In the genomic region with DNA sequence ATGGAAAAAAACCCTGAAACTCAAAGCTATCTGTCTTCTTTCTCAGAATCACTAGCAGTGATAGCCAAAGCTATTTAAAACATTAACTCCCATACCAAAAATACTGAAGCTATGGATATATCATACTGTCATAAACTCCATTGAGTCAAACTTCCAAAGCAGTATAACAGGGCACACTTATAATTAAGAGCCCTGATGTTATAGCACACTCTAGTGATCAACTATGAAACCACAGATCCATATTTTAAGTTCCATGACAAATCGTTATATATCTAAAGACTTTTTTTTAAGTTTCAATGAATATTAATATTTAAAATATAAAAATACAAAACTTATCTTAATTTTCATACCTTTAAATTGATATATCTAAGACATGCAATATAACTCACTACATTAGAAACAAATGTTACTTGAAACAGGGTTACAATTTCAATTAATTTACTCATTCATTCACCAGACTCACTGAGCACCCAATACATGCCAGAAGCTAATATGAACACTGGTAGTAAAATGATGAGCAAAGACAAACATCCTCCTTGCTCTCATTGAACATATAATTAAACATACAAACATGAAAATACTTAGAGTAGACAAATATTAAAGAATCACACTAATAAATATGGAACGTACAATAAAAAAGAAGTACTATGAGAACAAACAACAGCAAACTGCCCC, we compare ENCODE assay signal across 8 cellular contexts.
A peak's percentile ranks its signal among the peaks of the same experiment; 100 is the strongest.
DNase-seq lines count a peak whose midpoint lies in the region; ATAC-seq and TF ChIP-seq lines count a peak whose summit lies in the region.

No MANE protein-coding gene starts in this region.

- no peak for TF ChIP-seq POLR2A in body of pancreas (IDR thresholded peaks at IDR 0.05)

- H3K4me3 ChIP-seq in body of pancreas = no peak overlapping the region
- H3K4me3 ChIP-seq in liver (ENCODE audit: low read depth in 1 of 3, low read length in 3 of 3) = no peak overlapping the region

- peaks cover 5 to 19% of the 10 kb centered on the region in 2 donors for H3K36me3 ChIP-seq in body of pancreas (replicated peaks in 1 of 2; ENCODE audit: insufficient read depth in 1 of 2, low read depth in 2 of 2)
- H3K36me3 ChIP-seq in liver (ENCODE audit: control insufficient read depth in 4 of 4, insufficient read depth in 3 of 4, low read depth in 1 of 4, low read length in 3 of 4) = peaks cover 4 to 30% (median 21%) of the 10 kb centered on the region in 4 donors

- ATAC-seq in body of pancreas = no peak

- H3K4me1 ChIP-seq in body of pancreas = no peaks in the 10 kb centered on the region
- no peaks in the 10 kb centered on the region for H3K4me1 ChIP-seq in liver (ENCODE audit: control insufficient read depth in 4 of 4, insufficient read depth in 4 of 4, low read length in 3 of 4)

- DNase-seq in COLO829 (ENCODE audit: low spot score) (peak; percentile 16), M059J (ENCODE audit: low read depth) (peak; percentile 39), body of pancreas (no peak), cortex of kidney (lab: John Stamatoyannopoulos, UW) (no peak), SIG-M5 treated with dmso at 0.1 percent for 504 hours (lab: John Stamatoyannopoulos, UW; ENCODE audit: unreplicated experiment) (no peak), HuH-7.5 (ENCODE audit: low spot score) (no peak), HUDEP-2 (lab: John Stamatoyannopoulos, UW; ENCODE audit: unreplicated experiment in 76 of 76) (no peak)

- peak in 6 of 7 experiments; percentile 20 to 43 (median 30) for TF ChIP-seq CTCF in body of pancreas (IDR thresholded peaks at IDR 0.05)
- no peak for TF ChIP-seq CTCF in liver (IDR thresholded peaks at IDR 0.05; ENCODE audit: low read depth, low read length, missing input control)

- H3K27ac ChIP-seq in body of pancreas (no peak overlapping the region), liver (ENCODE audit: low read depth in 1 of 2, low read length in 2 of 2) (no peak overlapping the region)

- 49 to 53% methylated on average over 2 of the region's 2 CpGs for WGBS in body of pancreas, 2 donors
- whole genome bisulfite sequencing in liver = 64% methylated on average over 2 of the region's 2 CpGs

- TF ChIP-seq RAD21 in liver (IDR thresholded peaks at IDR 0.05) = peak; percentile 60 to 66

- H3K27me3 ChIP-seq in body of pancreas (no peaks in the 10 kb centered on the region), liver (ENCODE audit: control insufficient read depth in 4 of 4, insufficient read depth in 4 of 4, low read length in 3 of 4) (no peaks in the 10 kb centered on the region)

- no peaks in the 10 kb centered on the region for H3K9me3 ChIP-seq in body of pancreas
- H3K9me3 ChIP-seq in liver (ENCODE audit: control insufficient read depth in 4 of 4, low read length in 3 of 4) = no peaks in the 10 kb centered on the region

- H3K9ac ChIP-seq in liver (ENCODE audit: low read depth in 1 of 2, low read length in 2 of 2) = no peak overlapping the region

- intact Hi-C loops in body of pancreas (cut with DNase I) = no loop called here

TF ChIP-seq in liver, 16 proteins besides CTCF, POLR2A, EP300 and RAD21:
- TF ChIP-seq, protein P1, sequence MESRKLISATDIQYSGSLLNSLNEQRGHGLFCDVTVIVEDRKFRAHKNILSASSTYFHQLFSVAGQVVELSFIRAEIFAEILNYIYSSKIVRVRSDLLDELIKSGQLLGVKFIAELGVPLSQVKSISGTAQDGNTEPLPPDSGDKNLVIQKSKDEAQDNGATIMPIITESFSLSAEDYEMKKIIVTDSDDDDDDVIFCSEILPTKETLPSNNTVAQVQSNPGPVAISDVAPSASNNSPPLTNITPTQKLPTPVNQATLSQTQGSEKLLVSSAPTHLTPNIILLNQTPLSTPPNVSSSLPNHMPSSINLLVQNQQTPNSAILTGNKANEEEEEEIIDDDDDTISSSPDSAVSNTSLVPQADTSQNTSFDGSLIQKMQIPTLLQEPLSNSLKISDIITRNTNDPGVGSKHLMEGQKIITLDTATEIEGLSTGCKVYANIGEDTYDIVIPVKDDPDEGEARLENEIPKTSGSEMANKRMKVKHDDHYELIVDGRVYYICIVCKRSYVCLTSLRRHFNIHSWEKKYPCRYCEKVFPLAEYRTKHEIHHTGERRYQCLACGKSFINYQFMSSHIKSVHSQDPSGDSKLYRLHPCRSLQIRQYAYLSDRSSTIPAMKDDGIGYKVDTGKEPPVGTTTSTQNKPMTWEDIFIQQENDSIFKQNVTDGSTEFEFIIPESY (IDR thresholded peaks at IDR 0.05) = no peak
- TF ChIP-seq GABPA (IDR thresholded peaks at IDR 0.05 in 1 of 2, conservative IDR thresholded peaks at IDR 0.05 in 1 of 2) = no peak
- TF ChIP-seq MAX (IDR thresholded peaks at IDR 0.05) = no peak
- no peak for TF ChIP-seq HNF4A (conservative IDR thresholded peaks at IDR 0.05)
- no peak for TF ChIP-seq YY1 (IDR thresholded peaks at IDR 0.05)
- TF ChIP-seq SP1 (IDR thresholded peaks at IDR 0.05) = no peak
- no peak for TF ChIP-seq HNF4G (IDR thresholded peaks at IDR 0.05)
- TF ChIP-seq RXRA (IDR thresholded peaks at IDR 0.05) = no peak
- TF ChIP-seq REST (IDR thresholded peaks at IDR 0.05) = no peak
- no peak for TF ChIP-seq EGR1 (IDR thresholded peaks at IDR 0.05; ENCODE audit: low read depth in 2 of 2)

Comparison
In these comparisons a context has a peak if more than half of its experiments do, and no peak if none do; other contexts are left out.
1. DNase-seq: peak in COLO829 (single experiment) and M059J (single experiment); none in body of pancreas (0 of 4), cortex of kidney (single experiment), SIG-M5 treated with dmso at 0.1 percent for 504 hours (single experiment), HuH-7.5 (single experiment) and HUDEP-2 (0 of 76).